ENCODE assay signal across 10 cellular contexts in the genomic region with DNA sequence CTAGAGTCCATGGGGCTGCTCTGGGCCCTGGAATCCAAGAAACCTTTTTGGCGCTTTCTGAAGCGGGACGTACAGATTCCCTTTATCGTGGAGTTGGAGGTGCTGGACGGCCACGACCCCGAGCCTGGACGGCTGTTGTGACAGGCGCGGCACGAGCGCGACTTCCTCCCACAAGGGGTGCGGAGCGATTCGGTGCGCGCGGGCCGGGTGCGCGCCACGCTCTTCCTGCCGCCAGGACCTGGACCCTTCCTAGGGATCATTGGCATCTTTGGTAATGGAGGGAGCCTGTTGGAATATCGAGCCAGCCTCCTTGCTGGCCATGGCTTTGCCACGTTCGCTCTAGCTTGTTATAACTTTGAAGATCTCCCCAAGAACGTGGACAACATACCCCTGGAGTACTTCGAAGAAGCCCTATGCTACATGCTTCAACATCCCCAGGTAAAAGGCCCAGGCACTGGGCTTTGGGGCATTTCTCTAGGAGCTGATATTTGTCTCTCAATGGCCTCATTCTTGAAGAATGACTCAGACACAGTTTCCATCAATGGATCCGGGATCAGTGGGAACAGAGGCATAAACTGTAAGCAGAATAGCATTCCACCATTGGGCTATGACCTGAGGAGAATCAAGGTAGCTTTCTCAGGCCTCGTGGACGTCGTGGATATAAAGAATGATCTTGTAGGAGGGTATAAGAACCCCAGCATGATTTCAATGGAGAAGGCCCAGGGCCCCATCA. TPM values are rescaled to one million over a fixed set of nuclear protein-coding genes. Genes with fewer than 3 reads are reported as not detected.
A peak's percentile ranks its signal among the peaks of the same experiment; 100 is the strongest.
DNase-seq lines count a peak whose midpoint lies in the region; ATAC-seq and TF ChIP-seq lines count a peak whose summit lies in the region.
"Had no signal": no experiment of that assay in that cellular context is flagged by ENCODE, and none has a peak within 500 bp of the region (broad histone marks: within the 10 kb centered on the region; RNA-seq: fewer than 3 reads in every experiment).

No MANE protein-coding gene starts in this region.

- peaks cover 24% of the 10 kb centered on the region for H3K4me1 Mint-ChIP-seq in activated CD8-positive, alpha-beta memory T cell treated with anti-CD3 and anti-CD28 coated beads, Interleukin-2, amount 10 ng/mL, durations not matched to agents 7 days and 5 days
- peaks cover 12% of the 10 kb centered on the region for H3K4me1 Mint-ChIP-seq in progenitor cell of endocrine pancreas (ENCODE audit: low read depth)

- ATAC-seq in activated CD8-positive, alpha-beta memory T cell treated with anti-CD3 and anti-CD28 coated beads, Interleukin-2, amount 10 ng/mL, durations not matched to agents 7 days and 5 days, result no peak
- no peak for ATAC-seq in HG03045 (IDR thresholded peaks at IDR 0.05; ENCODE audit: unreplicated experiment)

- H3K4me3 ChIP-seq in liver (ENCODE audit: low read depth in 1 of 3, low read length in 3 of 3), result peak overlapping the region in 2 of 3 donors; percentile 42 to 47
- peak overlapping the region; percentile 3 to 41 (median 6) for H3K4me3 ChIP-seq in thyroid gland (replicated peaks in 1 of 3)

- no peak overlapping the region for H3K27ac Mint-ChIP-seq in activated CD8-positive, alpha-beta memory T cell treated with anti-CD3 and anti-CD28 coated beads, Interleukin-2, amount 10 ng/mL, durations not matched to agents 7 days and 5 days
- H3K27ac Mint-ChIP-seq in progenitor cell of endocrine pancreas, result no peak overlapping the region
- H3K27ac Mint-ChIP-seq: nephron had no signal

- peaks cover 0 to 5% (median 4%) of the 10 kb centered on the region in 4 donors for H3K4me1 ChIP-seq in liver (ENCODE audit: control insufficient read depth in 4 of 4, insufficient read depth in 4 of 4, low read length in 3 of 4)
- peaks cover 9 to 10% of the 10 kb centered on the region in 2 donors for H3K4me1 ChIP-seq in thyroid gland

- H3K27me3 ChIP-seq in liver (ENCODE audit: control insufficient read depth in 4 of 4, insufficient read depth in 4 of 4, low read length in 3 of 4) (peaks cover 0 to 5% (median 0%) of the 10 kb centered on the region in 4 donors), thyroid gland (no peaks in the 10 kb centered on the region)

- H3K9me3 ChIP-seq in liver (ENCODE audit: control insufficient read depth in 4 of 4, low read length in 3 of 4) (peaks cover 19 to 33% (median 29%) of the 10 kb centered on the region in 4 donors), thyroid gland (no peaks in the 10 kb centered on the region)

- TF ChIP-seq POLR2A in thyroid gland (IDR thresholded peaks at IDR 0.05), result no peak

- TF ChIP-seq CTCF in liver (IDR thresholded peaks at IDR 0.05; ENCODE audit: low read depth, low read length, missing input control) (no peak), thyroid gland (IDR thresholded peaks at IDR 0.05) (no peak), progenitor cell of endocrine pancreas (IDR thresholded peaks at IDR 0.05; ENCODE audit: unreplicated experiment) (no peak)

- no peak for DNase-seq in activated CD8-positive, alpha-beta memory T cell treated with anti-CD3 and anti-CD28 coated beads, Interleukin-2, amount 10 ng/mL, durations not matched to agents 7 days and 5 days
- no peak for DNase-seq in activated CD8-positive, alpha-beta memory T cell treated with anti-CD3 and anti-CD28 coated beads, Interleukin-2, amount 50 U/mL, for 48 hours
- peak; percentile 21 for DNase-seq in cerebellar cortex (ENCODE audit: low spot score)
- no peak for DNase-seq in thyroid gland
- no peak for DNase-seq in superior temporal gyrus (ENCODE audit: extremely low spot score)
- DNase-seq in progenitor cell of endocrine pancreas (ENCODE audit: low spot score, unreplicated experiment), result no peak
- DNase-seq: activated effector memory CD4-positive, alpha-beta T cell treated with Interleukin-2 at 50 U/mL for 16 hours had no signal

- no peak overlapping the region for H3K9ac ChIP-seq in liver (ENCODE audit: low read depth in 1 of 2, low read length in 2 of 2)

- TF ChIP-seq RAD21 in liver (IDR thresholded peaks at IDR 0.05), result no peak

- WGBS in liver, result 29% methylated on average over 33 of the region's 33 CpGs
- WGBS in thyroid gland, 2 donors, result 45 to 55% methylated on average over 13 to 15 of the region's 33 CpGs

- peaks cover 19% of the 10 kb centered on the region for H3K9me3 Mint-ChIP-seq in activated CD8-positive, alpha-beta memory T cell treated with anti-CD3 and anti-CD28 coated beads, Interleukin-2, amount 10 ng/mL, durations not matched to agents 7 days and 5 days (ENCODE audit: low read depth)
- H3K9me3 Mint-ChIP-seq in progenitor cell of endocrine pancreas (ENCODE audit: low read depth), result no peaks in the 10 kb centered on the region

- peaks cover 0 to 2% (median 0%) of the 10 kb centered on the region in 4 donors for H3K36me3 ChIP-seq in liver (ENCODE audit: control insufficient read depth in 4 of 4, insufficient read depth in 3 of 4, low read depth in 1 of 4, low read length in 3 of 4)
- H3K36me3 ChIP-seq in thyroid gland, result no peaks in the 10 kb centered on the region

- intact Hi-C loops in thyroid gland (cut with DNase I), result no loop called here

- H3K27ac ChIP-seq in liver (ENCODE audit: low read depth in 1 of 2, low read length in 2 of 2), result peak overlapping the region in 1 of 2 donors; percentile 25
- H3K27ac ChIP-seq in thyroid gland, result peak overlapping the region in 2 of 3 donors; percentile 10 to 46

- peaks cover 26% of the 10 kb centered on the region for H3K36me3 Mint-ChIP-seq in activated CD8-positive, alpha-beta memory T cell treated with anti-CD3 and anti-CD28 coated beads, Interleukin-2, amount 10 ng/mL, durations not matched to agents 7 days and 5 days
- H3K36me3 Mint-ChIP-seq in progenitor cell of endocrine pancreas (ENCODE audit: insufficient read depth), result no peaks in the 10 kb centered on the region

- peak overlapping the region; percentile 27 for H3K4me3 Mint-ChIP-seq in activated CD8-positive, alpha-beta memory T cell treated with anti-CD3 and anti-CD28 coated beads, Interleukin-2, amount 10 ng/mL, durations not matched to agents 7 days and 5 days
- H3K4me3 Mint-ChIP-seq in progenitor cell of endocrine pancreas (ENCODE audit: low read depth), result no peak overlapping the region

- peaks cover 15% of the 10 kb centered on the region for H3K27me3 Mint-ChIP-seq in activated CD8-positive, alpha-beta memory T cell treated with anti-CD3 and anti-CD28 coated beads, Interleukin-2, amount 10 ng/mL, durations not matched to agents 7 days and 5 days
- peaks cover 3% of the 10 kb centered on the region for H3K27me3 Mint-ChIP-seq in progenitor cell of endocrine pancreas

- CTCF ChIA-PET in activated CD8-positive, alpha-beta memory T cell treated with anti-CD3 and anti-CD28 coated beads, Interleukin-2, amount 10 ng/mL, durations not matched to agents 7 days and 5 days (lab: Charles Lee), result no interaction called here

TF ChIP-seq in liver, 16 proteins besides CTCF, POLR2A, EP300 and RAD21:
- no peak for TF ChIP-seq SP1 (IDR thresholded peaks at IDR 0.05)

RNA-seq across cellular contexts. Expression of a gene that starts 3.5 kb away (rescaled TPM):
- total RNA-seq in activated CD8-positive, alpha-beta memory T cell treated with anti-CD3 and anti-CD28 coated beads, Interleukin-2, amount 10 ng/mL, durations not matched to agents 7 days and 5 days, result 1 to 10 TPM; 5.3 to 5.9 TPM
- total RNA-seq in liver (1 to 10 TPM; 1.3 to 3.1 TPM), thyroid gland (10 to 100 TPM in 1 of 4 donors, 1 to 10 TPM in 3; 8.2 to 11.0 (median 9.1) TPM), progenitor cell of endocrine pancreas (15.4 and 16.4 TPM in 2 replicates)
- polyA plus RNA-seq in liver, result under 1 TPM; 0.40 to 0.79 TPM

RNA-seq across cellular contexts. Expression of a gene that starts 42.9 kb away (rescaled TPM):
- total RNA-seq in activated CD8-positive, alpha-beta memory T cell treated with anti-CD3 and anti-CD28 coated beads, Interleukin-2, amount 10 ng/mL, durations not matched to agents 7 days and 5 days, result 1 to 10 TPM; 3.3 to 4.5 TPM
- total RNA-seq in liver (1 to 10 TPM; 3.4 to 5.1 TPM), thyroid gland (10 to 100 TPM in 2 of 4 donors, 1 to 10 TPM in 2; 8.6 to 14.9 (median 10.5) TPM), progenitor cell of endocrine pancreas (18.8 and 19.2 TPM in 2 replicates)
- 1 to 10 TPM in 1 of 2 donors, under 1 TPM in 1; 0.43 to 3.4 TPM for polyA plus RNA-seq in liver
